Comparison of ENCODE assay signal across 9 cellular contexts in genomic region chr17:59634632-59635561, GRCh38. TPM values are rescaled to one million over a fixed set of nuclear protein-coding genes. Genes with fewer than 3 reads are reported as not detected.
DNase-seq lines count a peak whose midpoint lies in the region; ATAC-seq and TF ChIP-seq lines count a peak whose summit lies in the region.
"Had no signal": no experiment of that assay in that cellular context is flagged by ENCODE, and none has a peak within 500 bp of the region (broad histone marks: within the 10 kb centered on the region; RNA-seq: fewer than 3 reads in every experiment).

No MANE protein-coding gene starts in this region.

- H3K27me3 ChIP-seq in SJSA1 (replicated peaks) (no peaks in the 10 kb centered on the region), skeletal muscle satellite cell (ENCODE audit: control insufficient read depth, insufficient read depth, low read length) (no peaks in the 10 kb centered on the region)

- peak in 1 of 2 experiments; percentile 48 for DNase-seq in SJSA1 (ENCODE audit: low read depth in 1 of 2, low spot score in 2 of 2)
- DNase-seq in fibroblast of villous mesenchyme (ENCODE audit: low read depth) = peak; percentile 51
- no peak for DNase-seq in NCI-H524 (lab: John Stamatoyannopoulos, UW)
- no peak for DNase-seq in NCI-H2081 treated with DMSO at 0.1 percent for 48 hours (lab: John Stamatoyannopoulos, UW)
- no peak for DNase-seq in OCI-M1 (lab: John Stamatoyannopoulos, UW)
- DNase-seq: Kasumi-1, SHP77 treated with DMSO at 0.1 percent for 48 hours had no signal

- no peak for TF ChIP-seq CTCF in fibroblast of villous mesenchyme (IDR thresholded peaks at IDR 0.05; ENCODE audit: insufficient read depth, low read depth, low read length)

- peak; percentile 59 for ATAC-seq in GM21737 (IDR thresholded peaks at IDR 0.05; ENCODE audit: unreplicated experiment)

- H3K9me3 ChIP-seq in SJSA1 (replicated peaks) = no peaks in the 10 kb centered on the region
- no peaks in the 10 kb centered on the region for H3K9me3 ChIP-seq in skeletal muscle satellite cell (replicated peaks; ENCODE audit: low read length)

- peak overlapping the region; percentile 15 for H3K4me2 ChIP-seq in skeletal muscle satellite cell (ENCODE audit: low read length)

- H3K4me1 ChIP-seq in SJSA1 (replicated peaks) (peaks cover 26% of the 10 kb centered on the region), skeletal muscle satellite cell (ENCODE audit: control insufficient read depth, insufficient read depth, low read length) (peaks cover 14% of the 10 kb centered on the region)

- H3K36me3 ChIP-seq in SJSA1 (peaks cover 57% of the 10 kb centered on the region), skeletal muscle satellite cell (ENCODE audit: insufficient read depth, low read length) (peaks cover 6% of the 10 kb centered on the region)

- H3K4me3 ChIP-seq in SJSA1 (no peak overlapping the region), fibroblast of villous mesenchyme (ENCODE audit: low read depth, low read length) (no peak overlapping the region), skeletal muscle satellite cell (ENCODE audit: low read length) (no peak overlapping the region)

- H3K9ac ChIP-seq in skeletal muscle satellite cell (ENCODE audit: low read depth, low read length) = no peak overlapping the region

- H3K27ac ChIP-seq in SJSA1 = 0 out of 2 replicates have a peak overlapping the region, but pooled peaks have one; percentile 7

RNA-seq across cellular contexts. Expression of gene CLTC, which starts 15.2 kb away (rescaled TPM):
- 515 and 555 TPM in 2 replicates for total RNA-seq in SJSA1 (2014; rRNA removed; shearing (Covaris generic))
- total RNA-seq in fibroblast of villous mesenchyme = 555 and 613 TPM in 2 replicates
- 306 and 376 TPM in 2 replicates for total RNA-seq in skeletal muscle satellite cell (2012; rRNA removed)
